In genomic region chr9:131892162-131892707, GRCh38 we compare ENCODE assay signal across 1 cellular context.
TF ChIP-seq lines count a peak whose summit lies in the region.

No MANE protein-coding gene starts in this region.

TF ChIP-seq in HEK293, 187 proteins besides CTCF, POLR2A, EP300 and RAD21 (continued from another document):
- TF ChIP-seq ZNF560 (tag by site-specific recombination; IDR thresholded peaks at IDR 0.05; ENCODE audit: borderline replicate concordance) (no peak), ZNF660 (tag by site-specific recombination; IDR thresholded peaks at IDR 0.05) (0 out of 2 replicates have a peak, but pooled peaks have one; percentile 46), ZNF174 (tag by site-specific recombination; IDR thresholded peaks at IDR 0.05) (no peak), SP7 (tag by site-specific recombination; IDR thresholded peaks at IDR 0.05) (0 out of 2 replicates have a peak, but pooled peaks have one; percentile 24), ZNF184 (tag by site-specific recombination; IDR thresholded peaks at IDR 0.05) (peak; percentile 87), OSR2 (tag by site-specific recombination; IDR thresholded peaks at IDR 0.05) (peak; percentile 37; the same call in 1 of the 2 replicates), GFI1B (tag by site-specific recombination; IDR thresholded peaks at IDR 0.05) (no peak), ZNF623 (tag by site-specific recombination; IDR thresholded peaks at IDR 0.05) (no peak)
